ENCODE assay signal across 8 cellular contexts in genomic region chr10:128211953-128212727, GRCh38.
DNase-seq lines count a peak whose midpoint lies in the region; ATAC-seq lines count a peak whose summit lies in the region.

No MANE protein-coding gene starts in this region.

- DNase-seq in Caki2 (ENCODE audit: low read depth) (peak; percentile 62), HK-2 (ENCODE audit: unreplicated experiment) (peak; percentile 84), NOMO-1 treated with dmso at 0.1 percent for 144 hours (lab: John Stamatoyannopoulos, UW; ENCODE audit: unreplicated experiment) (peak; percentile 79), epidermal melanocyte (ENCODE audit: insufficient read length, low spot score) (peak; percentile 78), myocyte (ENCODE audit: low read depth) (peak; percentile 66)
- peak; percentile 30 for DNase-seq in activated CD8-positive, alpha-beta memory T cell treated with anti-CD3 and anti-CD28 coated beads, Interleukin-2, amount 50 U/mL, for 1 hour (ENCODE audit: extremely low read depth)
- DNase-seq in stimulated activated CD8-positive, alpha-beta memory T cell treated with anti-CD3 and anti-CD28 coated beads, Interleukin-4, amount 100 ng/mL, for 48 hours, result peak; percentile 89

- ATAC-seq in GM21360 (IDR thresholded peaks at IDR 0.05; ENCODE audit: unreplicated experiment), result peak; percentile 98

- in situ Hi-C loops in Caki2 (cut with HindIII; ENCODE audit: low pct_unique_long_range_greater_than_20kb, low sequenced_read_pairs), result no loop called here

Comparison
In these comparisons a context has a peak if more than half of its experiments do, and no peak if none do; other contexts are left out.
1. Peak in every context shown above with its lines: DNase-seq and ATAC-seq.
2. DNase-seq: peak in every context shown above with its lines; median percentile 89 in stimulated activated CD8-positive, alpha-beta memory T cell treated with anti-CD3 and anti-CD28 coated beads, Interleukin-4, amount 100 ng/mL, for 48 hours; 84 in HK-2; 79 in NOMO-1 treated with dmso at 0.1 percent for 144 hours; 78 in epidermal melanocyte; 66 in myocyte; 62 in Caki2; 30 in activated CD8-positive, alpha-beta memory T cell treated with anti-CD3 and anti-CD28 coated beads, Interleukin-2, amount 50 U/mL, for 1 hour.